ENCODE assay signal across 8 cellular contexts in genomic region chr3:149657796-149658443, GRCh38. TPM values are rescaled to one million over a fixed set of nuclear protein-coding genes. Genes with fewer than 3 reads are reported as not detected.
A peak's percentile ranks its signal among the peaks of the same experiment; 100 is the strongest.
DNase-seq lines count a peak whose midpoint lies in the region; ATAC-seq and TF ChIP-seq lines count a peak whose summit lies in the region.

WWTR1 (minus strand) TSS chr3:149658025; CDS start chr3:149657306, 719 bp downstream.

- peak; percentile 95 for TF ChIP-seq POLR2A in IMR-90 (IDR thresholded peaks at IDR 0.05; ENCODE audit: low read depth, low read length)

- peak within 1 kb of the TSS; percentile 92 for H4K5ac ChIP-seq in IMR-90 (ENCODE audit: low read depth, low read length)

- TF ChIP-seq CTCF in IMR-90 (conservative IDR thresholded peaks at IDR 0.05; ENCODE audit: low read depth, low read length) (no peak), VCaP (conservative IDR thresholded peaks at IDR 0.05) (no peak)

- peak within 1 kb of the TSS; percentile 88 for H3K4me2 ChIP-seq in IMR-90 (ENCODE audit: low read depth, low read length)

- H3K56ac ChIP-seq in IMR-90 (ENCODE audit: extremely low read depth, insufficient read depth, low read length) = peak within 1 kb of the TSS; percentile 97

- H2AFZ ChIP-seq in IMR-90 (replicated peaks; ENCODE audit: low read length, poor library complexity) = peak within 1 kb of the TSS; percentile 95

- peak within 1 kb of the TSS; percentile 99 for H2AK9ac ChIP-seq in IMR-90 (replicated peaks; ENCODE audit: low read depth, low read length, poor library complexity)

- H3K18ac ChIP-seq in IMR-90 (ENCODE audit: low read depth, low read length) = peak within 1 kb of the TSS; percentile 85

- H3K4ac ChIP-seq in IMR-90 (ENCODE audit: low read depth, low read length) = peak within 1 kb of the TSS; percentile 100

- peaks cover 7% of the 10 kb centered on the region for H3K4me1 ChIP-seq in IMR-90 (ENCODE audit: control insufficient read depth, insufficient read depth, low read length)
- H3K4me1 ChIP-seq in duodenal mucosa (ENCODE audit: control insufficient read depth in 1 of 2, insufficient read depth in 2 of 2, low read length in 2 of 2) = peaks cover 6 to 12% of the 10 kb centered on the region in 2 donors

- intact Hi-C loops in IMR-90 (cut with micrococcal nuclease) = loop anchor here (1.0 to 5.0 kb wide), 5 partner anchors 44 to 146 kb away; no protein-coding TSS in a partner anchor

- peak within 1 kb of the TSS; percentile 95 for H3K27ac ChIP-seq in IMR-90 (ENCODE audit: insufficient read depth, low read length)
- peak within 1 kb of the TSS; percentile 86 for H3K27ac ChIP-seq in VCaP
- H3K27ac ChIP-seq in duodenal mucosa (ENCODE audit: low read depth, low read length) = peak within 1 kb of the TSS; percentile 91

- in situ Hi-C loops in IMR-90 (cut with MboI; ENCODE audit: low sequenced_read_pairs) = no loop called here

- peak within 1 kb of the TSS; percentile 99 for H3K14ac ChIP-seq in IMR-90 (replicated peaks; ENCODE audit: low read depth, low read length)

- ATAC-seq in GM21737 (IDR thresholded peaks at IDR 0.05; ENCODE audit: unreplicated experiment) (peak; percentile 65), IMR-90 (ENCODE audit: low read depth) (peak; percentile 86), left lobe of liver (peak; percentile 91)

- H3K36me3 ChIP-seq in IMR-90 (ENCODE audit: control insufficient read depth, insufficient read depth, low read length) (peaks cover 8% of the 10 kb centered on the region), duodenal mucosa (ENCODE audit: control insufficient read depth in 1 of 2, insufficient read depth in 2 of 2, low read length in 2 of 2) (no peaks in the 10 kb centered on the region)

- peak within 1 kb of the TSS; percentile 99 for H2BK20ac ChIP-seq in IMR-90 (ENCODE audit: low read depth, low read length)

- peak within 1 kb of the TSS; percentile 92 for H2AK5ac ChIP-seq in IMR-90 (ENCODE audit: low read depth, low read length)

- peaks cover 0 to 54% of the 10 kb centered on the region in 2 experiments; a peak in 2 of 4 replicates for H3K79me1 ChIP-seq in IMR-90 (ENCODE audit: low read depth in 1 of 2, low read length in 2 of 2)

- H3K4me3 ChIP-seq in GM08714 (ENCODE audit: low read length) (peak within 1 kb of the TSS; percentile 74), IMR-90 (ENCODE audit: insufficient read depth, low read depth, low read length) (peak within 1 kb of the TSS; percentile 70), duodenal mucosa (ENCODE audit: low read depth in 1 of 2, low read length in 2 of 2) (peak within 1 kb of the TSS; percentile 70 to 77)

- H3K23ac ChIP-seq in IMR-90 (ENCODE audit: low read depth, low read length) = peak within 1 kb of the TSS; percentile 100

- BruUV-seq in IMR-90 (replicated peaks; lab: Mats Ljungman, UMichigan) = no TSS peak

- CTCF ChIA-PET in IMR-90 (lab: Yijun Ruan, JAX) = interaction anchor here (0.7 to 2.4 kb wide), 4 partner anchors 59 to 127 kb away, joined by 3 to 6 read pairs (median 6); no protein-coding TSS in a partner anchor

- TF ChIP-seq RAD21 in IMR-90 (IDR thresholded peaks at IDR 0.05; ENCODE audit: low read length) = no peak

- H3K27me3 ChIP-seq in IMR-90 (ENCODE audit: control insufficient read depth, insufficient read depth, low read length) (no peaks in the 10 kb centered on the region), duodenal mucosa (ENCODE audit: control insufficient read depth in 1 of 2, insufficient read depth in 2 of 2, low read length in 2 of 2) (peaks cover 17 to 23% of the 10 kb centered on the region in 2 donors)

- H4K20me1 ChIP-seq in IMR-90 (ENCODE audit: insufficient read depth, low read length) = peaks cover 44% of the 10 kb centered on the region

- H2BK120ac ChIP-seq in IMR-90 (ENCODE audit: low read depth, low read length) = peak within 1 kb of the TSS; percentile 99

- peaks cover 6% of the 10 kb centered on the region; the same call in 1 of the 2 replicates for H3K9me1 ChIP-seq in IMR-90 (ENCODE audit: insufficient read depth, low read length)

- peak within 1 kb of the TSS; percentile 96 for H2BK5ac ChIP-seq in IMR-90 (ENCODE audit: low read depth, low read length, poor library complexity, severe bottlenecking)

- H3K9me3 ChIP-seq in IMR-90 (ENCODE audit: control insufficient read depth, insufficient read depth, low read length) (no peaks in the 10 kb centered on the region), duodenal mucosa (ENCODE audit: control insufficient read depth in 1 of 2, low read length in 2 of 2) (no peaks in the 10 kb centered on the region)

- 0% methylated on average over 13 of the region's 46 CpGs; no CpG with 5 or more reads in 1 of the 2 experiments for WGBS in IMR-90 (ENCODE audit: extremely low coverage in 2 of 2, insufficient read length in 1 of 2), 2 experiments

- H4K91ac ChIP-seq in IMR-90 (ENCODE audit: insufficient read depth, low read depth, low read length) = peak within 1 kb of the TSS; percentile 94

- POLR2A ChIA-PET in IMR-90 (lab: Charles Lee; ENCODE audit: unreplicated experiment) = interaction anchor here (0.6 to 1.8 kb wide), 10 partner anchors 13 to 125 kb away, joined by 3 to 13 read pairs (median 4); no protein-coding TSS in a partner anchor

- H3K9ac ChIP-seq in IMR-90 (ENCODE audit: low read depth, low read length) (peak within 1 kb of the TSS; percentile 100), duodenal mucosa (ENCODE audit: low read depth in 1 of 2, low read length in 2 of 2) (peak within 1 kb of the TSS; percentile 71 to 81)

- H2BK15ac ChIP-seq in IMR-90 (ENCODE audit: low read depth, low read length) = peak within 1 kb of the TSS; percentile 93

- peak within 1 kb of the TSS; percentile 75 to 98 for H4K8ac ChIP-seq in IMR-90 (ENCODE audit: low read depth in 2 of 2, low read length in 2 of 2)

- DNase-seq in IMR-90 = peak; percentile 94
- peak; percentile 94 for DNase-seq in left lobe of liver (ENCODE audit: low spot score)
- DNase-seq in stimulated activated CD4-positive, alpha-beta T cell treated with anti-CD3 and anti-CD28 coated beads, Interleukin-2, amount 100 ng/mL, for 48 hours = peak; percentile 19 to 28
- no peak for DNase-seq in GDM1 (lab: John Stamatoyannopoulos, UW)

- dilution Hi-C loops in IMR-90 (cut with HindIII; ENCODE audit: low sequenced_read_pairs, unreplicated experiment) = no loop called here

TF ChIP-seq in IMR-90, 13 proteins besides CTCF, POLR2A, EP300 and RAD21:
- TF ChIP-seq MAZ (IDR thresholded peaks at IDR 0.05; ENCODE audit: borderline replicate concordance, low read depth, low read length) (peak; percentile 71), NFE2L2 (IDR thresholded peaks at IDR 0.05; ENCODE audit: low read depth, low read length) (no peak)

RNA-seq across cellular contexts. Expression of gene WWTR1, which starts in this region (rescaled TPM):
- 30.3 and 38.9 TPM in 2 replicates for total RNA-seq in IMR-90 (2012; rRNA removed)
- 65.3 and 66.9 TPM in 2 replicates for polyA plus RNA-seq in IMR-90 (2012; rRNA removed)
- polyA plus RNA-seq in IMR-90 (2012; cell fraction: cytosol; rRNA removed) = 31.8 and 59.9 TPM in 2 replicates
- 53.5 and 83.5 TPM in 2 replicates for polyA plus RNA-seq in IMR-90 (2012; cell fraction: nucleus; rRNA removed; ENCODE audit: low replicate concordance)
- 13.2 TPM for total RNA-seq in left lobe of liver
